Comparison of ENCODE assay signal across 1 cellular context in genomic region chr1:29593601-29594382, GRCh38.
TF ChIP-seq lines count a peak whose summit lies in the region.

No MANE protein-coding gene starts in this region.

TF ChIP-seq in IMR-90, 13 proteins besides CTCF, POLR2A, EP300 and RAD21:
- TF ChIP-seq MXI1 (IDR thresholded peaks at IDR 0.05; ENCODE audit: borderline replicate concordance, low read depth, low read length) (no peak), BHLHE40 (IDR thresholded peaks at IDR 0.05; ENCODE audit: low read depth, low read length) (no peak), CHD1 (IDR thresholded peaks at IDR 0.05; ENCODE audit: low read depth, low read length) (no peak), ELK1 (IDR thresholded peaks at IDR 0.05; ENCODE audit: borderline replicate concordance, low read depth, low read length) (no peak), NFE2L2 (IDR thresholded peaks at IDR 0.05; ENCODE audit: low read depth, low read length) (no peak), FOS (IDR thresholded peaks at IDR 0.05; ENCODE audit: low read depth, low read length) (no peak)
